In genomic region chr6:73293331-73293730, GRCh38 we compare ENCODE assay signal across 10 cellular contexts.
"Had no signal": no experiment of that assay in that cellular context is flagged by ENCODE, and none has a peak within 500 bp of the region (broad histone marks: within the 10 kb centered on the region; RNA-seq: fewer than 3 reads in every experiment).

No MANE protein-coding gene starts in this region.

- H3K27ac ChIP-seq: GM23248 had no signal

- FAIRE-seq: H1, H54 had no signal

- H3K4me3 Mint-ChIP-seq: GM23338, H9 had no signal

- H3K9ac ChIP-seq: GM23248 had no signal

- ATAC-seq: GM23338, HCT116 had no signal

- DNase-seq: GM23248, GOT3, H7, H9, HCEC 1CT had no signal

- H3K4me2 ChIP-seq: GM23338 had no signal

- H3K27ac Mint-ChIP-seq: GM23338, H9 had no signal

- H3K9me3 Mint-ChIP-seq: GM23338 had no signal

- H3K4me1 ChIP-seq: HAP-1 had no signal

- H3K4me1 Mint-ChIP-seq: GM23338, H9 had no signal

- H2AFZ ChIP-seq: GM23248, GM23338 had no signal

- H3K9me3 ChIP-seq: HAP-1 had no signal

- H3K4me3 ChIP-seq: GM23248, GM23338, HAP-1 had no signal
